14 cellular contexts compared by ENCODE assay signal in the genomic region with DNA sequence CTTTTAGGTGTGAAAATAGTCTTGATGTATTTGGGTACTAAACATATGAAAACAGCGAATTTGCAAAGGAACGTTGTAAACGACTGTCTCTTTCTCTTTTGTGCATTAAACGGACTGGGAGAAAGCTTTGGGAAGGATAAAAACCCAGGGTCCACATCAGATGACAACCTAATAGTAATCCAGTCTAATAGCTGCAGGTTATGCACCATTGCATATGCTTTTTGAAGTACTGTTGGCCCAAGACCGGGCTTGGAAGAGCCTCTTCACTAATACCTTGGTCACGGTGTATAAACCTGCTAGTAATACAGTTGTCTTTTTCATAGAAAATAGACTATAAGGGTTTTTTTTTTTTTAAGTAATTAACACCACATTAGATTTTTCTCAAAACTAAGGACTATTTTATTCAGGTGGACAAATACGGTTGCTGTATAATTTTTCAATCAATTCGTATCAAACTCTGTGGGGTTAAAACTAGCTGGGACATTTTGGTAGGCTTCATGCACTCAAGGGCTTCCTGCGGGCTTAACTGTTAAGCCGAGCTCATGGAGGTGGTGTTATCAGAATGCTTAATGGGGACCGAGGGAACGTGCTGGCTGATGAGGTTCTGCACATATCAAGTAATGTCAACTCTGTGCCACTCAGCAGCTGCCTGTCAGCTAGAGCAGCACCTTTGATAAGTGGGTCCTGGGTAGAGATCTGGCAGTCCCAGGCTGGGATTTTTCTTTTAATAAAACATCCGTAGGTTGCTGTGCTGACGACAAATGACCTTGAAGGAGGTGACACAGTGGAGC. TPM values are rescaled to one million over a fixed set of nuclear protein-coding genes. Genes with fewer than 3 reads are reported as not detected.
A peak's percentile ranks its signal among the peaks of the same experiment; 100 is the strongest.
DNase-seq lines count a peak whose midpoint lies in the region; ATAC-seq and TF ChIP-seq lines count a peak whose summit lies in the region.
"Had no signal": no experiment of that assay in that cellular context is flagged by ENCODE, and none has a peak within 500 bp of the region (broad histone marks: within the 10 kb centered on the region; RNA-seq: fewer than 3 reads in every experiment).

No MANE protein-coding gene starts in this region.

- no peaks in the 10 kb centered on the region for H3K36me3 ChIP-seq in SK-N-SH (replicated peaks in 1 of 2; ENCODE audit: control insufficient read depth in 1 of 2, insufficient read depth in 2 of 2, low read length in 1 of 2)
- no peaks in the 10 kb centered on the region for H3K36me3 ChIP-seq in iPS-20b (ENCODE audit: insufficient read depth, low read depth, low read length)
- H3K36me3 ChIP-seq in upper lobe of right lung, result no peaks in the 10 kb centered on the region
- H3K36me3 ChIP-seq: spleen had no signal

- no peak overlapping the region for H2AFZ ChIP-seq in SK-N-SH (ENCODE audit: low read depth)

- POLR2A ChIA-PET in SK-N-SH (lab: Yijun Ruan, JAX), result no interaction called here

- intact Hi-C loops in upper lobe of right lung (cut with DNase I), result no loop called here

- TF ChIP-seq CTCF in SK-N-SH (IDR thresholded peaks at IDR 0.05), result no peak
- no peak for TF ChIP-seq CTCF in upper lobe of right lung (IDR thresholded peaks at IDR 0.05)

- no peaks in the 10 kb centered on the region for H3F3A ChIP-seq in SK-N-SH (replicated peaks; ENCODE audit: insufficient read depth)

- DNase-seq in SK-N-SH (peak; percentile 12), cerebellar cortex (ENCODE audit: low spot score) (peak; percentile 41), upper lobe of right lung (no peak), NCI-H128 (lab: John Stamatoyannopoulos, UW; ENCODE audit: unreplicated experiment) (no peak)
- no peak for DNase-seq in activated naive CD4-positive, alpha-beta T cell (lab: John Stamatoyannopoulos, UW)
- DNase-seq: NCI-H1694 treated with DMSO at 0.1 percent for 48 hours, spleen, T1000 had no signal

- TF ChIP-seq RAD21 in SK-N-SH (IDR thresholded peaks at IDR 0.05; ENCODE audit: low read length), result no peak

- 39% methylated on average over 14 of the region's 14 CpGs for WGBS in SK-N-SH (ENCODE audit: low lambda C conversion rate)

- H4K20me1 ChIP-seq in SK-N-SH (ENCODE audit: insufficient read depth), result no peaks in the 10 kb centered on the region

- no peaks in the 10 kb centered on the region for H3K79me2 ChIP-seq in SK-N-SH (ENCODE audit: insufficient read depth)

- ATAC-seq in SK-N-SH treated with all-trans-retinoic acid at 6 μM for 48 hours (no peak), upper lobe of right lung (no peak), GM21515 (IDR thresholded peaks at IDR 0.05; ENCODE audit: unreplicated experiment) (no peak)
- ATAC-seq: activated naive CD4-positive, alpha-beta T cell treated with anti-CD3 and anti-CD28 coated beads, Interleukin-2, amount 50 U/mL, for 72 hours; HepG2 had no signal

- peaks cover 0 to 7% of the 10 kb centered on the region in 2 experiments; a peak in 2 of 4 replicates for H3K4me1 ChIP-seq in SK-N-SH (ENCODE audit: control insufficient read depth in 1 of 2, insufficient read depth in 2 of 2, low read depth in 1 of 2, low read length in 1 of 2)
- peaks cover 44% of the 10 kb centered on the region for H3K4me1 ChIP-seq in iPS-20b (ENCODE audit: insufficient read depth, low read length)
- H3K4me1 ChIP-seq in upper lobe of right lung, result peaks cover 8% of the 10 kb centered on the region

- H3K4me3 ChIP-seq in SK-N-SH (ENCODE audit: low read depth in 2 of 2, low read length in 1 of 2), result no peak overlapping the region
- peak overlapping the region; percentile 76 for H3K4me3 ChIP-seq in iPS-20b (ENCODE audit: low read length)
- peak overlapping the region; percentile 54 for H3K4me3 ChIP-seq in upper lobe of right lung

- H3K27ac ChIP-seq in SK-N-SH (ENCODE audit: low read depth in 2 of 2, low read length in 1 of 2) (no peak overlapping the region), iPS-20b (ENCODE audit: low read length) (no peak overlapping the region), upper lobe of right lung (no peak overlapping the region)

- H3K4me2 ChIP-seq in SK-N-SH, result no peak overlapping the region

- CTCF ChIA-PET in SK-N-SH (lab: Yijun Ruan, JAX), result interaction anchor here (1.1 to 6.5 kb wide), 3 partner anchors 11 to 519 kb away, joined by 3 to 72 read pairs (median 17); no protein-coding TSS in a partner anchor

- H3K27me3 ChIP-seq in SK-N-SH (ENCODE audit: insufficient read depth) (no peaks in the 10 kb centered on the region), iPS-20b (ENCODE audit: insufficient read depth, low read length) (peaks cover 49% of the 10 kb centered on the region), upper lobe of right lung (peaks cover 39% of the 10 kb centered on the region)

- no peaks in the 10 kb centered on the region for H3K9me2 ChIP-seq in SK-N-SH

- H3K9me3 ChIP-seq in SK-N-SH, result no peaks in the 10 kb centered on the region
- H3K9me3 ChIP-seq in iPS-20b (ENCODE audit: insufficient read depth, low read depth, low read length), result no peaks in the 10 kb centered on the region
- no peaks in the 10 kb centered on the region for H3K9me3 ChIP-seq in upper lobe of right lung
- H3K9me3 ChIP-seq: spleen had no signal

- H3K9ac ChIP-seq in SK-N-SH, result no peak overlapping the region
- no peak overlapping the region for H3K9ac ChIP-seq in iPS-20b (ENCODE audit: low read depth, low read length)

- no peak for TF ChIP-seq EP300 in SK-N-SH (IDR thresholded peaks at IDR 0.05; ENCODE audit: borderline replicate concordance in 1 of 2, low read depth in 1 of 2, low read length in 1 of 2)

TF ChIP-seq in SK-N-SH, 30 proteins besides CTCF, POLR2A, EP300 and RAD21:
- TF ChIP-seq NRF1 (IDR thresholded peaks at IDR 0.05; ENCODE audit: low read depth, low read length) (no peak), GATA2 (CRISPR knock-in tag; IDR thresholded peaks at IDR 0.05) (no peak)

TF ChIP-seq in SK-N-SH treated with all-trans-retinoic acid at 6 μM for 48 hours, 23 proteins besides CTCF, POLR2A, EP300 and RAD21 (continues in another document):
- TF ChIP-seq GLIS3 (CRISPR knock-in tag; IDR thresholded peaks at IDR 0.05) (no peak), ZNF565 (CRISPR knock-in tag; conservative IDR thresholded peaks at IDR 0.05; ENCODE audit: low read depth) (no peak), CSDC2 (CRISPR knock-in tag; IDR thresholded peaks at IDR 0.05) (no peak), BACH2 (CRISPR knock-in tag; IDR thresholded peaks at IDR 0.05; ENCODE audit: borderline replicate concordance) (no peak), ZFP3 (CRISPR knock-in tag; IDR thresholded peaks at IDR 0.05) (no peak), ESRRG (CRISPR knock-in tag; IDR thresholded peaks at IDR 0.05) (no peak)
- TF ChIP-seq, protein P1, sequence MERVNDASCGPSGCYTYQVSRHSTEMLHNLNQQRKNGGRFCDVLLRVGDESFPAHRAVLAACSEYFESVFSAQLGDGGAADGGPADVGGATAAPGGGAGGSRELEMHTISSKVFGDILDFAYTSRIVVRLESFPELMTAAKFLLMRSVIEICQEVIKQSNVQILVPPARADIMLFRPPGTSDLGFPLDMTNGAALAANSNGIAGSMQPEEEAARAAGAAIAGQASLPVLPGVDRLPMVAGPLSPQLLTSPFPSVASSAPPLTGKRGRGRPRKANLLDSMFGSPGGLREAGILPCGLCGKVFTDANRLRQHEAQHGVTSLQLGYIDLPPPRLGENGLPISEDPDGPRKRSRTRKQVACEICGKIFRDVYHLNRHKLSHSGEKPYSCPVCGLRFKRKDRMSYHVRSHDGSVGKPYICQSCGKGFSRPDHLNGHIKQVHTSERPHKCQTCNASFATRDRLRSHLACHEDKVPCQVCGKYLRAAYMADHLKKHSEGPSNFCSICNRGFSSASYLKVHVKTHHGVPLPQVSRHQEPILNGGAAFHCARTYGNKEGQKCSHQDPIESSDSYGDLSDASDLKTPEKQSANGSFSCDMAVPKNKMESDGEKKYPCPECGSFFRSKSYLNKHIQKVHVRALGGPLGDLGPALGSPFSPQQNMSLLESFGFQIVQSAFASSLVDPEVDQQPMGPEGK (CRISPR knock-in tag; IDR thresholded peaks at IDR 0.05; ENCODE audit: borderline replicate concordance), result no peak
- TF ChIP-seq, protein P2, sequence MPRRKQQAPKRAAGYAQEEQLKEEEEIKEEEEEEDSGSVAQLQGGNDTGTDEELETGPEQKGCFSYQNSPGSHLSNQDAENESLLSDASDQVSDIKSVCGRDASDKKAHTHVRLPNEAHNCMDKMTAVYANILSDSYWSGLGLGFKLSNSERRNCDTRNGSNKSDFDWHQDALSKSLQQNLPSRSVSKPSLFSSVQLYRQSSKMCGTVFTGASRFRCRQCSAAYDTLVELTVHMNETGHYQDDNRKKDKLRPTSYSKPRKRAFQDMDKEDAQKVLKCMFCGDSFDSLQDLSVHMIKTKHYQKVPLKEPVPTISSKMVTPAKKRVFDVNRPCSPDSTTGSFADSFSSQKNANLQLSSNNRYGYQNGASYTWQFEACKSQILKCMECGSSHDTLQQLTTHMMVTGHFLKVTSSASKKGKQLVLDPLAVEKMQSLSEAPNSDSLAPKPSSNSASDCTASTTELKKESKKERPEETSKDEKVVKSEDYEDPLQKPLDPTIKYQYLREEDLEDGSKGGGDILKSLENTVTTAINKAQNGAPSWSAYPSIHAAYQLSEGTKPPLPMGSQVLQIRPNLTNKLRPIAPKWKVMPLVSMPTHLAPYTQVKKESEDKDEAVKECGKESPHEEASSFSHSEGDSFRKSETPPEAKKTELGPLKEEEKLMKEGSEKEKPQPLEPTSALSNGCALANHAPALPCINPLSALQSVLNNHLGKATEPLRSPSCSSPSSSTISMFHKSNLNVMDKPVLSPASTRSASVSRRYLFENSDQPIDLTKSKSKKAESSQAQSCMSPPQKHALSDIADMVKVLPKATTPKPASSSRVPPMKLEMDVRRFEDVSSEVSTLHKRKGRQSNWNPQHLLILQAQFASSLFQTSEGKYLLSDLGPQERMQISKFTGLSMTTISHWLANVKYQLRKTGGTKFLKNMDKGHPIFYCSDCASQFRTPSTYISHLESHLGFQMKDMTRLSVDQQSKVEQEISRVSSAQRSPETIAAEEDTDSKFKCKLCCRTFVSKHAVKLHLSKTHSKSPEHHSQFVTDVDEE (CRISPR knock-in tag; IDR thresholded peaks at IDR 0.05), result no peak

RNA-seq across cellular contexts. Expression of gene RYR2, which starts 2.1 kb away (rescaled TPM):
- under 0.01 and 0.03 TPM in 2 replicates for polyA plus RNA-seq in SK-N-SH (2012; rRNA removed)
- 0.04 and 0.07 TPM in 2 replicates for polyA plus RNA-seq in SK-N-SH (2012; cell fraction: cytosol; rRNA removed)
- polyA plus RNA-seq in SK-N-SH (2012; cell fraction: nucleus; rRNA removed), result 0.01 TPM in 2 replicates
- total RNA-seq in upper lobe of right lung, result 7.8 TPM
- total RNA-seq: activated naive CD4-positive, alpha-beta T cell treated with anti-CD3 and anti-CD28 coated beads, Interleukin-2, amount 50 U/mL, for 72 hours; HepG2 had no signal
- polyA plus RNA-seq: HepG2 had no signal

RNA-seq across cellular contexts. Expression of gene MT1HL1, which starts 39.8 kb away (rescaled TPM):
- not detected in 2 replicates for polyA plus RNA-seq in SK-N-SH (2012; rRNA removed)
- not detected in 2 replicates for polyA plus RNA-seq in SK-N-SH (2012; cell fraction: cytosol; rRNA removed)
- polyA plus RNA-seq in SK-N-SH (2012; cell fraction: nucleus; rRNA removed), result not detected in 2 replicates
- total RNA-seq in upper lobe of right lung, result not detected
- total RNA-seq: activated naive CD4-positive, alpha-beta T cell treated with anti-CD3 and anti-CD28 coated beads, Interleukin-2, amount 50 U/mL, for 72 hours; HepG2; spleen; ureter had no signal
- polyA plus RNA-seq: HepG2, spleen had no signal

Comparison
In these comparisons a context has a peak if more than half of its experiments do, and no peak if none do; other contexts are left out.
1. DNase-seq: peak in SK-N-SH (single experiment) and cerebellar cortex (single experiment); none in upper lobe of right lung (single experiment), NCI-H128 (single experiment) and activated naive CD4-positive, alpha-beta T cell (0 of 4).
2. H3K4me3 ChIP-seq: peak in iPS-20b (single experiment) and upper lobe of right lung (single experiment); none in SK-N-SH (0 of 2).